9 cellular contexts compared by ENCODE assay signal in the genomic region with DNA sequence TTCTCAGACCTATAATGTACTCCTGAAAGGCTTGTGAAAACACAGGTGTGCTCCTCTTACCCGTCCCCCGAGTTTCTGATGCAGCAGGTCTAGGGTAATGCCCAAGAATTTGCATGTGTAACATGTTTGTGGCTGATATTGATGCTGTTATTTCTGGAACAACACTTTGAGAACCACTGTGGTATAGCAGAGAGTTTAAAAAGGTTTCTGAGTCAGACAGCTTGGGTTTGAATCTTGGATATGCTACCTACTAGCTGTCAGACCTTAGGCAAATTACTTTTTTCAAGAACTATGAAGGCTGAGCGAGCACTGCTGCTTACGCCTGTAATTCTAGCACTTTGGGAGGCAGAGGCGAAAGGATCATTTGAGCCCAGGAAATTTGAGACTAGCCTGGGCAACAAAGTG. TPM values are rescaled to one million over a fixed set of nuclear protein-coding genes. Genes with fewer than 3 reads are reported as not detected.
DNase-seq lines count a peak whose midpoint lies in the region; ATAC-seq, FAIRE-seq and TF ChIP-seq lines count a peak whose summit lies in the region.
"Had no signal": no experiment of that assay in that cellular context is flagged by ENCODE, and none has a peak within 500 bp of the region (broad histone marks: within the 10 kb centered on the region; RNA-seq: fewer than 3 reads in every experiment).

No MANE protein-coding gene starts in this region.

- H2AFZ ChIP-seq in K562 (ENCODE audit: low read depth, low read length) = peak overlapping the region; percentile 16; the same call in 1 of the 2 replicates

- H3K36me3 Mint-ChIP-seq in CD4-positive, alpha-beta memory T cell = peaks cover 1 to 7% of the 10 kb centered on the region in 2 donors

- no peaks in the 10 kb centered on the region for H3K36me3 ChIP-seq in CD4-positive, alpha-beta memory T cell (ENCODE audit: insufficient read depth, low read length)
- H3K36me3 ChIP-seq in K562 (ENCODE audit: control insufficient read depth, insufficient read depth, low read length) = 0 out of 3 replicates have a peak, but pooled peaks cover 4% of the 10 kb centered on the region
- H3K36me3 ChIP-seq in stomach = no peaks in the 10 kb centered on the region

- no peaks in the 10 kb centered on the region; the same call in 1 of the 2 replicates for H4K20me1 ChIP-seq in K562 (replicated peaks; ENCODE audit: control insufficient read depth, insufficient read depth, low read length)

- CTCF ChIA-PET in CD4-positive, alpha-beta memory T cell (lab: Charles Lee; ENCODE audit: partially characterized antibody) = interaction anchor here (0.7 to 6.6 kb wide), 9 partner anchors 12 to 156 kb away, joined by 3 to 99 read pairs (median 4); no protein-coding TSS in a partner anchor
- CTCF ChIA-PET in K562 (lab: Yijun Ruan, JAX; ENCODE audit: low intra/inter-chr PET ratio) = no interaction called here

- no peaks in the 10 kb centered on the region for H3K9me3 ChIP-seq in CD4-positive, alpha-beta memory T cell (ENCODE audit: control insufficient read depth in 1 of 2, low read length in 2 of 2)
- H3K9me3 ChIP-seq in K562 (replicated peaks; ENCODE audit: control insufficient read depth, insufficient read depth, low read depth, low read length) (no peaks in the 10 kb centered on the region), stomach (no peaks in the 10 kb centered on the region)

- BruUV-seq in K562 (replicated peaks; lab: Mats Ljungman, UMichigan) = no TSS peak

- POLR2A ChIA-PET in CD4-positive, alpha-beta memory T cell (lab: Charles Lee; ENCODE audit: partially characterized antibody) = interaction anchor here (0.6 to 11.3 kb wide), 9 partner anchors 11 to 166 kb away, joined by 3 to 376 read pairs (median 3); no protein-coding TSS in a partner anchor
- POLR2A ChIA-PET in K562 (lab: Yijun Ruan, JAX) = interaction anchor here (0.5 to 3.6 kb wide), 2 partner anchors 67 to 277 kb away, joined by 3 to 21 read pairs; no protein-coding TSS in a partner anchor

- peaks cover 95% of the 10 kb centered on the region for H3K79me2 ChIP-seq in K562 (ENCODE audit: control insufficient read depth, insufficient read depth, low read length)

- H3K27ac Mint-ChIP-seq in CD4-positive, alpha-beta memory T cell = peak overlapping the region; percentile 48 to 94 (median 90)

- no peaks in the 10 kb centered on the region for H3K27me3 Mint-ChIP-seq in CD4-positive, alpha-beta memory T cell

- peaks cover 46 to 85% (median 66%) of the 10 kb centered on the region in 4 donors for H3K4me1 Mint-ChIP-seq in CD4-positive, alpha-beta memory T cell

- TF ChIP-seq POLR2A in K562 (conservative IDR thresholded peaks at IDR 0.05) (no peak), stomach (IDR thresholded peaks at IDR 0.05) (no peak)

- 43% methylated on average over 5 of the region's 5 CpGs for WGBS in K562 (ENCODE audit: insufficient coverage, low coverage, missing lambda C conversion rate)
- WGBS in stomach, 5 donors = 39 to 54% (median 48%) methylated on average over 5 of the region's 5 CpGs

- no peaks in the 10 kb centered on the region for H3K9me3 Mint-ChIP-seq in CD4-positive, alpha-beta memory T cell

- no peaks in the 10 kb centered on the region for H3K9me1 ChIP-seq in K562 (ENCODE audit: control insufficient read depth, insufficient read depth, low read length)

- intact Hi-C loops in CD4-positive, alpha-beta memory T cell (cut with micrococcal nuclease) = loop anchor here (2.0 to 5.0 kb wide), 2 partner anchors 15 to 1653 kb away; a partner anchor contains a TSS
- intact Hi-C loops in K562 (cut with micrococcal nuclease) = loop anchor here (5.0 kb wide), 1 partner anchor 113 kb away; no protein-coding TSS in a partner anchor
- intact Hi-C loops in stomach (cut with DNase I; ENCODE audit: low total_unique reads) = loop anchor here (10.0 kb wide), 1 partner anchor 55 kb away; no protein-coding TSS in a partner anchor

- TF ChIP-seq EP300 in K562 (IDR thresholded peaks at IDR 0.05; ENCODE audit: low read length) = no peak
- TF ChIP-seq EP300 in stomach (IDR thresholded peaks at IDR 0.05) = no peak

- no peak for TF ChIP-seq RAD21 in K562 (CRISPR knock-in tag; conservative IDR thresholded peaks at IDR 0.05 in 1 of 2, IDR thresholded peaks at IDR 0.05 in 1 of 2)

- H3K4me2 ChIP-seq in K562 (ENCODE audit: insufficient read depth, low read length) = peak overlapping the region; percentile 57

- peak in 4 of 5 donors; percentile 16 to 42 (median 20) for DNase-seq in CD4-positive, alpha-beta memory T cell
- DNase-seq in K562 (ENCODE audit: extremely low read depth in 1 of 4, low spot score in 3 of 4) (no peak), stomach (no peak), DMS53 (lab: John Stamatoyannopoulos, UW) (no peak), putamen (ENCODE audit: low spot score) (no peak), HT-29 (ENCODE audit: low spot score) (no peak)

- no peaks in the 10 kb centered on the region for H3K27me3 ChIP-seq in CD4-positive, alpha-beta memory T cell (ENCODE audit: insufficient read depth, low read length)
- H3K27me3 ChIP-seq in K562 (ENCODE audit: control insufficient read depth in 2 of 2, insufficient read depth in 2 of 2, low read length in 2 of 2) (no peaks in the 10 kb centered on the region), stomach (no peaks in the 10 kb centered on the region)

- in situ Hi-C loops in K562 (cut with MboI) = loop anchor here (5.0 kb wide), 1 partner anchor 68 kb away; no protein-coding TSS in a partner anchor

- peaks cover 68% of the 10 kb centered on the region for H3K4me1 ChIP-seq in CD4-positive, alpha-beta memory T cell (ENCODE audit: insufficient read depth, low read length)
- H3K4me1 ChIP-seq in K562 (replicated peaks in 1 of 2; ENCODE audit: control insufficient read depth in 2 of 2, insufficient read depth in 2 of 2, low read length in 2 of 2) (peaks cover 18 to 47% of the 10 kb centered on the region in 2 experiments), stomach (peaks cover 50 to 86% (median 73%) of the 10 kb centered on the region in 4 donors)

- H3K9ac ChIP-seq in K562 (ENCODE audit: insufficient read depth in 1 of 2, low read depth in 2 of 2, low read length in 2 of 2) = peak overlapping the region; percentile 20 to 24; a peak in 1 of 4 replicates

- peak; percentile 64 for ATAC-seq in GM19452 (IDR thresholded peaks at IDR 0.05; ENCODE audit: unreplicated experiment)
- peak; percentile 57 for ATAC-seq in HG03432 (IDR thresholded peaks at IDR 0.05; ENCODE audit: unreplicated experiment)
- ATAC-seq in K562 = no peak

- FAIRE-seq in K562 (lab: Jason Lieb, UNC) = peak; percentile 48
- FAIRE-seq: bronchial epithelial cell had no signal

- TF ChIP-seq CTCF in K562 (IDR thresholded peaks at IDR 0.05 in 2 of 3, conservative IDR thresholded peaks at IDR 0.05 in 1 of 3; ENCODE audit: insufficient read depth in 2 of 3, low read depth in 1 of 3, low read length in 3 of 3) (no peak), stomach (IDR thresholded peaks at IDR 0.05) (no peak)

- peak overlapping the region; percentile 28 for H3K27ac ChIP-seq in CD4-positive, alpha-beta memory T cell (ENCODE audit: low read depth, low read length)
- H3K27ac ChIP-seq in K562 (ENCODE audit: extremely low read depth, low read depth, low read length) (peak overlapping the region; percentile 54), stomach (peak overlapping the region; percentile 2 to 100 (median 97))

- H3K4me3 Mint-ChIP-seq in CD4-positive, alpha-beta memory T cell = peak overlapping the region; percentile 61 to 83 (median 72)

- H3K4me3 ChIP-seq in CD4-positive, alpha-beta memory T cell (ENCODE audit: low read length in 2 of 2) = no peak overlapping the region
- H3K4me3 ChIP-seq in K562 (no peak overlapping the region), stomach (peak overlapping the region in 1 of 4 donors; percentile 28)

RNA-seq across cellular contexts. Expression of a gene that starts 4.9 kb away (rescaled TPM):
- total RNA-seq in CD4-positive, alpha-beta memory T cell = 100 to 1,000 TPM; 105 to 108 TPM
- polyA plus RNA-seq in CD4-positive, alpha-beta memory T cell = 10 to 100 TPM; 13.6 to 27.6 TPM
- 144 and 172 TPM in 2 replicates for total RNA-seq in K562 (2011; cell fraction: chromatin; rRNA removed; ENCODE audit: low replicate concordance)
- 34.5 and 40.9 TPM in 2 replicates for total RNA-seq in K562 (2011; cell fraction: nucleolus; rRNA removed)
- total RNA-seq in K562 (2011; cell fraction: nucleoplasm; rRNA removed) = 54.2 and 74.1 TPM in 2 replicates
- total RNA-seq in K562 (2014; rRNA removed) (16.9 and 17.1 TPM in 2 replicates), K562 (2014; rRNA removed; fragmentation: Illumina TruSeq; extraction: Trizol) (19.0 and 21.2 TPM in 2 replicates), K562 (2015; rRNA removed; fragmentation: Illumina TruSeq; extraction: Trizol) (17.8 and 20.7 TPM in 2 replicates), K562 (2021) (46.2 and 47.5 TPM in 2 replicates), stomach (100 to 1,000 TPM in 1 of 5 donors, 10 to 100 TPM in 4; 57.5 to 177 (median 78.5) TPM)
- polyA plus RNA-seq in K562 (2011; rRNA removed) (17.2 and 17.7 TPM in 2 replicates), K562 (2014; fragmentation: Illumina TruSeq; extraction: Trizol) (29.5 and 31.9 TPM in 2 replicates), K562 (2014; fragmentation: Nextera tagmentation; extraction: Ambion mirVana) (1 to 10 TPM; 4.1 to 9.9 TPM), K562 (2014; rRNA removed) (15.2 and 15.3 TPM in 2 replicates), stomach (10 to 100 TPM in 1 of 3 donors, 1 to 10 TPM in 2; 6.9 to 10.7 (median 7.1) TPM)
- polyA plus RNA-seq in K562 (2011; cell fraction: cytosol; rRNA removed) = 9.4 and 16.2 TPM in 2 replicates
- 37.1 and 55.1 TPM in 2 replicates for polyA plus RNA-seq in K562 (2011; cell fraction: nucleus; rRNA removed)
- 12.9 and 15.0 TPM in 2 replicates for polyA plus RNA-seq in K562 (2012)
- 71.7 and 90.0 TPM in 2 replicates for polyA minus RNA-seq in K562 (2011; rRNA and poly(A)+ RNA removed)
- 28.2 and 30.6 TPM in 2 replicates for polyA minus RNA-seq in K562 (2011; cell fraction: cytosol; rRNA and poly(A)+ RNA removed)
- 35.0 and 70.0 TPM in 2 replicates for polyA minus RNA-seq in K562 (2011; cell fraction: nucleus; rRNA and poly(A)+ RNA removed)
- total RNA-seq in HT-29 (2014; rRNA removed; shearing (Covaris generic)) = 22.6 and 25.6 TPM in 2 replicates

RNA-seq across cellular contexts. Expression of a gene that starts 47.5 kb away (rescaled TPM):
- under 1 TPM in 1 of 2 experiments, not detected in 1; 0.70 TPM for total RNA-seq in CD4-positive, alpha-beta memory T cell
- not detected for polyA plus RNA-seq in CD4-positive, alpha-beta memory T cell
- total RNA-seq in K562 (2011; cell fraction: chromatin; rRNA removed; ENCODE audit: low replicate concordance) = not detected in 2 replicates
- not detected in 2 replicates for total RNA-seq in K562 (2011; cell fraction: nucleolus; rRNA removed)
- total RNA-seq in K562 (2011; cell fraction: nucleoplasm; rRNA removed) = not detected in 2 replicates
- 0.14 TPM in 1 of 2 replicates, not detected in the other for total RNA-seq in K562 (2014; rRNA removed)
- total RNA-seq in K562 (2014; rRNA removed; fragmentation: Illumina TruSeq; extraction: Trizol) = not detected in 2 replicates
- total RNA-seq in K562 (2015; rRNA removed; fragmentation: Illumina TruSeq; extraction: Trizol) = not detected in 2 replicates
- not detected in 2 replicates for total RNA-seq in K562 (2021)
- 0.17 TPM in 1 of 2 replicates, not detected in the other for polyA plus RNA-seq in K562 (2011; rRNA removed)
- polyA plus RNA-seq in K562 (2011; cell fraction: cytosol; rRNA removed) = 0.13 and 0.27 TPM in 2 replicates
- 0.45 and 0.48 TPM in 2 replicates for polyA plus RNA-seq in K562 (2011; cell fraction: nucleus; rRNA removed)
- polyA plus RNA-seq in K562 (2012) = 0.05 and 0.22 TPM in 2 replicates
- 0.45 TPM in 1 of 2 replicates, not detected in the other for polyA plus RNA-seq in K562 (2014; fragmentation: Illumina TruSeq; extraction: Trizol)
- under 1 TPM in 1 of 2 experiments, not detected in 1; 0.23 TPM for polyA plus RNA-seq in K562 (2014; fragmentation: Nextera tagmentation; extraction: Ambion mirVana)
- not detected in 2 replicates for polyA plus RNA-seq in K562 (2014; rRNA removed)
- polyA minus RNA-seq in K562 (2011; rRNA and poly(A)+ RNA removed) = not detected in 2 replicates
- not detected in 2 replicates for polyA minus RNA-seq in K562 (2011; cell fraction: cytosol; rRNA and poly(A)+ RNA removed)
- not detected in 2 replicates for polyA minus RNA-seq in K562 (2011; cell fraction: nucleus; rRNA and poly(A)+ RNA removed)
- 1 to 10 TPM in 1 of 5 donors, not detected in 4; 3.1 TPM for total RNA-seq in stomach
- 1 to 10 TPM in 1 of 3 donors, not detected in 2; 1.7 TPM for polyA plus RNA-seq in stomach
- total RNA-seq in HT-29 (2014; rRNA removed; shearing (Covaris generic)) = 0.10 and 0.41 TPM in 2 replicates

Comparison
In these comparisons a context has a peak if more than half of its experiments do, and no peak if none do; other contexts are left out.
1. DNase-seq: peak in CD4-positive, alpha-beta memory T cell (4 of 5); none in K562 (0 of 4), stomach (single experiment), DMS53 (single experiment), putamen (single experiment) and HT-29 (single experiment).
2. H3K27ac ChIP-seq: peak in every context shown above with its lines; median percentile 97 in stomach; 54 in K562; 28 in CD4-positive, alpha-beta memory T cell.